Comparison of ENCODE assay signal across 13 cellular contexts in genomic region chr10:125773702-125774101, GRCh38. TPM values are rescaled to one million over a fixed set of nuclear protein-coding genes. Genes with fewer than 3 reads are reported as not detected.
"Had no signal": no experiment of that assay in that cellular context is flagged by ENCODE, and none has a peak within 500 bp of the region (broad histone marks: within the 10 kb centered on the region; RNA-seq: fewer than 3 reads in every experiment).

No MANE protein-coding gene starts in this region.

- ATAC-seq: esophagus mucosa; stimulated activated naive B cell treated with anti-CD40 and anti-IgM and Interleukin-4, amounts not matched to agents 10 μg/mL and 1 μg/mL and 100 μg/mL, for 72 hours; T-helper 17 cell had no signal

- DNase-seq: activated CD4-positive, alpha-beta T cell treated with anti-CD3 and anti-CD28 coated beads, Interleukin-2, amount 50 U/mL, for 48 hours; activated T-cell treated with anti-CD3 and anti-CD28 coated beads, Interleukin-2, amount 50 U/mL, for 24 hours; caudate nucleus; hypothalamus; kidney; nephron progenitor cell; stimulated activated naive B cell treated with anti-CD40 and anti-IgM and Interleukin-4, amounts not matched to agents 10 μg/mL and 1 μg/mL and 100 μg/mL, for 72 hours; T-helper 17 cell; WERI-Rb-1 had no signal

- H3K27me3 ChIP-seq: upper lobe of left lung had no signal

- H3K4me1 ChIP-seq: upper lobe of left lung had no signal

- H3K9me3 ChIP-seq: upper lobe of left lung had no signal

- H3K27ac ChIP-seq: upper lobe of left lung, WERI-Rb-1 had no signal

- H3K36me3 ChIP-seq: upper lobe of left lung, WERI-Rb-1 had no signal

RNA-seq across cellular contexts. Expression of gene MMP21, which starts 1.9 kb away (rescaled TPM):
- total RNA-seq: lower leg skin, omental fat pad had no signal
